ENCODE assay signal across 13 cellular contexts in genomic region chr1:150881331-150882070, GRCh38. TPM values are rescaled to one million over a fixed set of nuclear protein-coding genes. Genes with fewer than 3 reads are reported as not detected.
A peak's percentile ranks its signal among the peaks of the same experiment; 100 is the strongest.
DNase-seq lines count a peak whose midpoint lies in the region; ATAC-seq and TF ChIP-seq lines count a peak whose summit lies in the region.
"Had no signal": no experiment of that assay in that cellular context is flagged by ENCODE, and none has a peak within 500 bp of the region (broad histone marks: within the 10 kb centered on the region; RNA-seq: fewer than 3 reads in every experiment).

No MANE protein-coding gene starts in this region.

- H3K9me3 ChIP-seq in right cardiac atrium (ENCODE audit: control insufficient read depth, low read length) (no peaks in the 10 kb centered on the region), suprapubic skin (no peaks in the 10 kb centered on the region)

- no peak for TF ChIP-seq POLR2A in suprapubic skin (IDR thresholded peaks at IDR 0.05)

- intact Hi-C loops in right cardiac atrium (cut with DNase I): loop anchor here in 1 of 4 donors (5.0 kb wide), 1 partner anchor 41 kb away; no protein-coding TSS in a partner anchor

- no peaks in the 10 kb centered on the region for H3K27me3 ChIP-seq in right cardiac atrium (ENCODE audit: control insufficient read depth, insufficient read depth)
- no peaks in the 10 kb centered on the region for H3K27me3 ChIP-seq in suprapubic skin

- H3K4me1 ChIP-seq in right cardiac atrium (ENCODE audit: control insufficient read depth, insufficient read depth, low read length): peaks cover 4% of the 10 kb centered on the region
- H3K4me1 ChIP-seq in suprapubic skin: peaks cover 12% of the 10 kb centered on the region

- DNase-seq in HT1080 (ENCODE audit: low read depth) (peak; percentile 62), amniotic stem cell (lab: John Stamatoyannopoulos, UW) (peak; percentile 69), right cardiac atrium (no peak), suprapubic skin (ENCODE audit: low spot score in 2 of 2) (no peak), NCI-H82 treated with DMSO at 0.1 percent for 48 hours (lab: John Stamatoyannopoulos, UW; ENCODE audit: unreplicated experiment) (no peak)
- DNase-seq in activated T-cell treated with anti-CD3 and anti-CD28 coated beads, Interleukin-2, amount 50 U/mL, for 4 hours: no peak
- DNase-seq: NCI-H510A treated with DMSO at 0.1 percent for 48 hours had no signal

- ATAC-seq in right cardiac atrium (peak; percentile 76 to 85), HG03565 (IDR thresholded peaks at IDR 0.05; ENCODE audit: unreplicated experiment) (no peak), GM18520 (IDR thresholded peaks at IDR 0.05; ENCODE audit: unreplicated experiment) (no peak)
- no peak for ATAC-seq in activated T-cell treated with anti-CD3 and anti-CD28 coated beads, Interleukin-2, amount 50 U/mL, for 4 hours
- ATAC-seq: stimulated activated effector memory CD8-positive, alpha-beta T cell treated with anti-CD3 and anti-CD28 coated beads, Interleukin-12 subunit alpha, Interleukin-12 subunit beta, amount 100 ng/mL, for 72 hours had no signal

- H3K27me3 Mint-ChIP-seq in activated T-cell treated with anti-CD3 and anti-CD28 coated beads, Interleukin-2, amount 50 U/mL, for 4 hours (ENCODE audit: low read depth): no peaks in the 10 kb centered on the region
- H3K27me3 Mint-ChIP-seq: activated naive CD8-positive, alpha-beta T cell had no signal

- H3K27ac ChIP-seq in right cardiac atrium (ENCODE audit: low read length) (peak overlapping the region; percentile 96), suprapubic skin (peak overlapping the region; percentile 84)
- H3K27ac ChIP-seq: VCaP had no signal

- 66% methylated on average over 2 of the region's 2 CpGs for WGBS in right cardiac atrium
- WGBS in suprapubic skin: 54% methylated on average over 2 of the region's 2 CpGs

- TF ChIP-seq EP300 in suprapubic skin (IDR thresholded peaks at IDR 0.05): no peak

- no peaks in the 10 kb centered on the region for H3K36me3 Mint-ChIP-seq in activated T-cell treated with anti-CD3 and anti-CD28 coated beads, Interleukin-2, amount 50 U/mL, for 4 hours (ENCODE audit: insufficient read depth)
- H3K36me3 Mint-ChIP-seq: activated naive CD8-positive, alpha-beta T cell had no signal

- no peaks in the 10 kb centered on the region for H3K36me3 ChIP-seq in suprapubic skin

- H3K4me1 Mint-ChIP-seq in activated T-cell treated with anti-CD3 and anti-CD28 coated beads, Interleukin-2, amount 50 U/mL, for 4 hours (ENCODE audit: low read depth): peaks cover 7% of the 10 kb centered on the region

- no peaks in the 10 kb centered on the region for H3K9me3 Mint-ChIP-seq in activated T-cell treated with anti-CD3 and anti-CD28 coated beads, Interleukin-2, amount 50 U/mL, for 4 hours
- H3K9me3 Mint-ChIP-seq: stimulated activated effector memory CD8-positive, alpha-beta T cell treated with anti-CD3 and anti-CD28 coated beads, Interleukin-12 subunit alpha, Interleukin-12 subunit beta, amount 100 ng/mL, for 72 hours had no signal

- TF ChIP-seq CTCF in suprapubic skin (IDR thresholded peaks at IDR 0.05): no peak

- H3K4me3 Mint-ChIP-seq in activated T-cell treated with anti-CD3 and anti-CD28 coated beads, Interleukin-2, amount 50 U/mL, for 4 hours: no peak overlapping the region
- H3K4me3 Mint-ChIP-seq: activated naive CD8-positive, alpha-beta T cell; stimulated activated effector memory CD8-positive, alpha-beta T cell treated with anti-CD3 and anti-CD28 coated beads, Interleukin-12 subunit alpha, Interleukin-12 subunit beta, amount 100 ng/mL, for 72 hours had no signal

- no peak overlapping the region for H3K4me3 ChIP-seq in right cardiac atrium (ENCODE audit: low read length)
- H3K4me3 ChIP-seq in suprapubic skin: no peak overlapping the region

RNA-seq across cellular contexts. Expression of gene ARNT, which starts 5.1 kb away (rescaled TPM):
- total RNA-seq in HT1080 (2014; rRNA removed; shearing (Covaris generic)): 10.7 and 12.9 TPM in 2 replicates
- polyA plus RNA-seq in HT1080 (2015; cell fraction: cytosol; rRNA removed): 8.9 and 10.8 TPM in 2 replicates
- 16.5 and 25.3 TPM in 2 replicates for polyA plus RNA-seq in HT1080 (2015; cell fraction: nucleus; rRNA removed)
- total RNA-seq in right cardiac atrium: 10 to 100 TPM; 35.6 to 38.9 (median 37.6) TPM
- 15.0 TPM for polyA plus RNA-seq in right cardiac atrium
- 10 to 100 TPM; 32.7 to 79.0 (median 41.7) TPM for total RNA-seq in suprapubic skin
- 10 to 100 TPM; 20.1 to 24.6 (median 22.6) TPM for total RNA-seq in activated T-cell treated with anti-CD3 and anti-CD28 coated beads, Interleukin-2, amount 50 U/mL, for 4 hours

RNA-seq across cellular contexts. Expression of gene CTXND2, which starts 5.4 kb away (rescaled TPM):
- total RNA-seq in HT1080 (2014; rRNA removed; shearing (Covaris generic)): not detected in 2 replicates
- polyA plus RNA-seq in HT1080 (2015; cell fraction: cytosol; rRNA removed): not detected in 2 replicates
- not detected in 2 replicates for polyA plus RNA-seq in HT1080 (2015; cell fraction: nucleus; rRNA removed)
- total RNA-seq in right cardiac atrium (not detected), suprapubic skin (not detected)
- not detected for polyA plus RNA-seq in right cardiac atrium
- not detected for total RNA-seq in activated T-cell treated with anti-CD3 and anti-CD28 coated beads, Interleukin-2, amount 50 U/mL, for 4 hours
- total RNA-seq: pulmonary artery endothelial cell had no signal

RNA-seq across cellular contexts. Expression of gene SETDB1, which starts 44.7 kb away (rescaled TPM):
- 24.0 and 25.3 TPM in 2 replicates for total RNA-seq in HT1080 (2014; rRNA removed; shearing (Covaris generic))
- 19.8 and 26.9 TPM in 2 replicates for polyA plus RNA-seq in HT1080 (2015; cell fraction: cytosol; rRNA removed)
- 88.2 and 94.7 TPM in 2 replicates for polyA plus RNA-seq in HT1080 (2015; cell fraction: nucleus; rRNA removed)
- total RNA-seq in right cardiac atrium (10 to 100 TPM; 17.4 to 23.8 (median 20.3) TPM), suprapubic skin (10 to 100 TPM; 25.0 to 61.9 (median 38.5) TPM)
- 12.5 TPM for polyA plus RNA-seq in right cardiac atrium
- total RNA-seq in activated T-cell treated with anti-CD3 and anti-CD28 coated beads, Interleukin-2, amount 50 U/mL, for 4 hours: 10 to 100 TPM; 37.0 to 40.7 (median 40.7) TPM

Comparison
In these comparisons a context has a peak if more than half of its experiments do, and no peak if none do; other contexts are left out.
1. DNase-seq: peak in HT1080 (single experiment) and amniotic stem cell (single experiment); none in right cardiac atrium (0 of 3), suprapubic skin (0 of 2), NCI-H82 treated with DMSO at 0.1 percent for 48 hours (single experiment) and activated T-cell treated with anti-CD3 and anti-CD28 coated beads, Interleukin-2, amount 50 U/mL, for 4 hours (single experiment).
2. ATAC-seq: peak in right cardiac atrium (2 of 2); none in HG03565 (single experiment), GM18520 (single experiment) and activated T-cell treated with anti-CD3 and anti-CD28 coated beads, Interleukin-2, amount 50 U/mL, for 4 hours (0 of 2).